In genomic region chr10:58963101-58963534, GRCh38 we compare ENCODE assay signal across 10 cellular contexts.
DNase-seq lines count a peak whose midpoint lies in the region; ATAC-seq and TF ChIP-seq lines count a peak whose summit lies in the region.
"Had no signal": no experiment of that assay in that cellular context is flagged by ENCODE, and none has a peak within 500 bp of the region (broad histone marks: within the 10 kb centered on the region; RNA-seq: fewer than 3 reads in every experiment).

No MANE protein-coding gene starts in this region.

- H3K4ac ChIP-seq in IMR-90 (ENCODE audit: low read depth, low read length): no peak overlapping the region

- H2AFZ ChIP-seq in IMR-90 (replicated peaks; ENCODE audit: low read length, poor library complexity): no peak overlapping the region

- no peak for TF ChIP-seq EP300 in gastroesophageal sphincter (IDR thresholded peaks at IDR 0.05)

- H2BK5ac ChIP-seq in IMR-90 (ENCODE audit: low read depth, low read length, poor library complexity, severe bottlenecking): no peak overlapping the region

- H3K4me3 Mint-ChIP-seq in CD14-positive monocyte (no peak overlapping the region), mesothelial cell of epicardium (no peak overlapping the region)

- H4K8ac ChIP-seq in IMR-90 (ENCODE audit: low read depth in 2 of 2, low read length in 2 of 2): no peak overlapping the region

- no TSS peak for BruUV-seq in IMR-90 (replicated peaks; lab: Mats Ljungman, UMichigan)

- H3K18ac ChIP-seq in IMR-90 (ENCODE audit: low read depth, low read length): no peak overlapping the region

- no peak overlapping the region for H2BK20ac ChIP-seq in IMR-90 (ENCODE audit: low read depth, low read length)

- POLR2A ChIA-PET in IMR-90 (lab: Charles Lee; ENCODE audit: unreplicated experiment): no interaction called here

- no peaks in the 10 kb centered on the region for H3K9me3 ChIP-seq in IMR-90 (ENCODE audit: control insufficient read depth, insufficient read depth, low read length)
- no peaks in the 10 kb centered on the region for H3K9me3 ChIP-seq in gastroesophageal sphincter

- peaks cover 16% of the 10 kb centered on the region for H3K27me3 ChIP-seq in IMR-90 (ENCODE audit: control insufficient read depth, insufficient read depth, low read length)
- no peaks in the 10 kb centered on the region for H3K27me3 ChIP-seq in brain microvascular endothelial cell (replicated peaks)
- peaks cover 5% of the 10 kb centered on the region for H3K27me3 ChIP-seq in gastroesophageal sphincter

- H3K4me2 ChIP-seq in IMR-90 (ENCODE audit: low read depth, low read length): no peak overlapping the region

- H3K4me3 ChIP-seq in IMR-90 (ENCODE audit: insufficient read depth, low read depth, low read length) (no peak overlapping the region), brain microvascular endothelial cell (ENCODE audit: low read depth, low read length) (no peak overlapping the region), gastroesophageal sphincter (no peak overlapping the region)

- no peaks in the 10 kb centered on the region for H3K9me1 ChIP-seq in IMR-90 (ENCODE audit: insufficient read depth, low read length)

- no peak overlapping the region for H4K91ac ChIP-seq in IMR-90 (ENCODE audit: insufficient read depth, low read depth, low read length)

- no peak overlapping the region for H3K56ac ChIP-seq in IMR-90 (ENCODE audit: extremely low read depth, insufficient read depth, low read length)

- H2BK15ac ChIP-seq in IMR-90 (ENCODE audit: low read depth, low read length): no peak overlapping the region

- H3K14ac ChIP-seq in IMR-90 (replicated peaks; ENCODE audit: low read depth, low read length): no peak overlapping the region

- H3K27me3 Mint-ChIP-seq in CD14-positive monocyte (ENCODE audit: low read depth in 3 of 3): peaks cover 2 to 9% (median 4%) of the 10 kb centered on the region in 3 donors
- H3K27me3 Mint-ChIP-seq in mesothelial cell of epicardium (ENCODE audit: low read depth): peaks cover 5% of the 10 kb centered on the region

- no peak overlapping the region for H2BK120ac ChIP-seq in IMR-90 (ENCODE audit: low read depth, low read length)

- H2AK9ac ChIP-seq in IMR-90 (replicated peaks; ENCODE audit: low read depth, low read length, poor library complexity): no peak overlapping the region

- H3K79me1 ChIP-seq in IMR-90 (ENCODE audit: low read depth in 1 of 2, low read length in 2 of 2): no peaks in the 10 kb centered on the region

- CTCF ChIA-PET in IMR-90 (lab: Yijun Ruan, JAX): no interaction called here

- no peak overlapping the region for H3K27ac ChIP-seq in IMR-90 (ENCODE audit: insufficient read depth, low read length)
- H3K27ac ChIP-seq in brain microvascular endothelial cell: no peak overlapping the region
- H3K27ac ChIP-seq in gastroesophageal sphincter: no peak overlapping the region

- no peak for ATAC-seq in IMR-90 (ENCODE audit: low read depth)
- ATAC-seq in GM21528 (IDR thresholded peaks at IDR 0.05; ENCODE audit: low FRiP score, unreplicated experiment): no peak
- ATAC-seq in gastroesophageal sphincter: no peak
- ATAC-seq in HG02938 (IDR thresholded peaks at IDR 0.05; ENCODE audit: unreplicated experiment): no peak
- ATAC-seq: left colon had no signal

- TF ChIP-seq POLR2A in IMR-90 (IDR thresholded peaks at IDR 0.05; ENCODE audit: low read depth, low read length) (no peak), gastroesophageal sphincter (IDR thresholded peaks at IDR 0.05) (no peak)

- intact Hi-C loops in CD14-positive monocyte (cut with micrococcal nuclease): no loop called here
- intact Hi-C loops in IMR-90 (cut with micrococcal nuclease): no loop called here

- DNase-seq in CD14-positive monocyte (ENCODE audit: low spot score) (no peak), IMR-90 (no peak), brain microvascular endothelial cell (no peak), mesothelial cell of epicardium (ENCODE audit: low spot score in 2 of 2, unreplicated experiment in 2 of 2) (no peak), cortex of kidney (lab: John Stamatoyannopoulos, UW) (no peak)
- DNase-seq: T-helper 1 cell had no signal

- no peaks in the 10 kb centered on the region for H4K20me1 ChIP-seq in IMR-90 (ENCODE audit: insufficient read depth, low read length)

- H4K5ac ChIP-seq in IMR-90 (ENCODE audit: low read depth, low read length): no peak overlapping the region

- no CpG with 5 or more reads among the region's 3 CpGs for WGBS in IMR-90 (ENCODE audit: extremely low coverage in 2 of 2, insufficient read length in 1 of 2), 2 experiments
- 42 to 53% methylated on average over 2 to 3 of the region's 3 CpGs for WGBS in gastroesophageal sphincter (ENCODE audit: low coverage in 1 of 2), 2 donors

- peaks cover 0 to 2% (median 0%) of the 10 kb centered on the region in 7 donors for H3K9me3 Mint-ChIP-seq in CD14-positive monocyte
- H3K9me3 Mint-ChIP-seq in mesothelial cell of epicardium: no peaks in the 10 kb centered on the region

- H3K36me3 ChIP-seq in IMR-90 (ENCODE audit: control insufficient read depth, insufficient read depth, low read length) (no peaks in the 10 kb centered on the region), brain microvascular endothelial cell (replicated peaks) (no peaks in the 10 kb centered on the region), gastroesophageal sphincter (no peaks in the 10 kb centered on the region)

- no peak overlapping the region for H2AK5ac ChIP-seq in IMR-90 (ENCODE audit: low read depth, low read length)

- dilution Hi-C loops in IMR-90 (cut with HindIII; ENCODE audit: low sequenced_read_pairs, unreplicated experiment): no loop called here

- H3K9ac ChIP-seq in IMR-90 (ENCODE audit: low read depth, low read length): no peak overlapping the region

- H3K4me1 Mint-ChIP-seq in CD14-positive monocyte (no peaks in the 10 kb centered on the region), mesothelial cell of epicardium (peaks cover 8% of the 10 kb centered on the region)

- H3K23ac ChIP-seq in IMR-90 (ENCODE audit: low read depth, low read length): no peak overlapping the region

- no peaks in the 10 kb centered on the region for H3K36me3 Mint-ChIP-seq in CD14-positive monocyte
- H3K36me3 Mint-ChIP-seq in mesothelial cell of epicardium: no peaks in the 10 kb centered on the region

- H3K4me1 ChIP-seq in IMR-90 (ENCODE audit: control insufficient read depth, insufficient read depth, low read length): no peaks in the 10 kb centered on the region
- H3K4me1 ChIP-seq in gastroesophageal sphincter: peaks cover 0 to 5% (median 0%) of the 10 kb centered on the region in 3 donors

- TF ChIP-seq CTCF in CD14-positive monocyte (IDR thresholded peaks at IDR 0.05) (peak; percentile 27), IMR-90 (conservative IDR thresholded peaks at IDR 0.05; ENCODE audit: low read depth, low read length) (peak; percentile 10; the same call in 1 of the 2 replicates), brain microvascular endothelial cell (IDR thresholded peaks at IDR 0.05; ENCODE audit: low read depth, low read length, missing control alignments) (peak; percentile 48), mesothelial cell of epicardium (IDR thresholded peaks at IDR 0.05; ENCODE audit: unreplicated experiment) (peak; percentile 39), gastroesophageal sphincter (IDR thresholded peaks at IDR 0.05) (no peak)

- in situ Hi-C loops in IMR-90 (cut with MboI; ENCODE audit: low sequenced_read_pairs) (loop anchor here (25.0 kb wide), 1 partner anchor 649 kb away; no protein-coding TSS in a partner anchor), brain microvascular endothelial cell (cut with HindIII; ENCODE audit: low pct_ligation_motif_present, low sequenced_read_pairs) (loop anchor here (25.0 kb wide), 1 partner anchor 224 kb away; the partner anchor contains the start of gene PHYHIPL)

- H3K27ac Mint-ChIP-seq in CD14-positive monocyte (no peak overlapping the region), mesothelial cell of epicardium (no peak overlapping the region)

- TF ChIP-seq RAD21 in IMR-90 (IDR thresholded peaks at IDR 0.05; ENCODE audit: low read length): no peak

TF ChIP-seq in IMR-90, 13 proteins besides CTCF, POLR2A, EP300 and RAD21:
- TF ChIP-seq ELK1 (IDR thresholded peaks at IDR 0.05; ENCODE audit: borderline replicate concordance, low read depth, low read length): no peak
- TF ChIP-seq RCOR1 (IDR thresholded peaks at IDR 0.05; ENCODE audit: insufficient replicate concordance, low read length): no peak
- TF ChIP-seq FOS (IDR thresholded peaks at IDR 0.05; ENCODE audit: low read depth, low read length): no peak
- no peak for TF ChIP-seq MXI1 (IDR thresholded peaks at IDR 0.05; ENCODE audit: borderline replicate concordance, low read depth, low read length)
- no peak for TF ChIP-seq CEBPB (IDR thresholded peaks at IDR 0.05; ENCODE audit: low read depth, low read length)
- TF ChIP-seq CHD1 (IDR thresholded peaks at IDR 0.05; ENCODE audit: low read depth, low read length): no peak
- no peak for TF ChIP-seq SMC3 (IDR thresholded peaks at IDR 0.05; ENCODE audit: low read depth, low read length)
- TF ChIP-seq USF2 (IDR thresholded peaks at IDR 0.05; ENCODE audit: low read depth, low read length): no peak
- TF ChIP-seq RFX5 (IDR thresholded peaks at IDR 0.05; ENCODE audit: low read depth, low read length): no peak
- no peak for TF ChIP-seq NFE2L2 (IDR thresholded peaks at IDR 0.05; ENCODE audit: low read depth, low read length)
- TF ChIP-seq MAZ (IDR thresholded peaks at IDR 0.05; ENCODE audit: borderline replicate concordance, low read depth, low read length): no peak
TF ChIP-seq in IMR-90: peak in this region for 0.

Comparison
In these comparisons a context has a peak if more than half of its experiments do, and no peak if none do; other contexts are left out.
1. CTCF ChIP-seq: peak in CD14-positive monocyte (single experiment), IMR-90 (single experiment), brain microvascular endothelial cell (single experiment) and mesothelial cell of epicardium (single experiment); none in gastroesophageal sphincter (0 of 4).